ENCODE assay signal across 1 cellular context in the genomic region with DNA sequence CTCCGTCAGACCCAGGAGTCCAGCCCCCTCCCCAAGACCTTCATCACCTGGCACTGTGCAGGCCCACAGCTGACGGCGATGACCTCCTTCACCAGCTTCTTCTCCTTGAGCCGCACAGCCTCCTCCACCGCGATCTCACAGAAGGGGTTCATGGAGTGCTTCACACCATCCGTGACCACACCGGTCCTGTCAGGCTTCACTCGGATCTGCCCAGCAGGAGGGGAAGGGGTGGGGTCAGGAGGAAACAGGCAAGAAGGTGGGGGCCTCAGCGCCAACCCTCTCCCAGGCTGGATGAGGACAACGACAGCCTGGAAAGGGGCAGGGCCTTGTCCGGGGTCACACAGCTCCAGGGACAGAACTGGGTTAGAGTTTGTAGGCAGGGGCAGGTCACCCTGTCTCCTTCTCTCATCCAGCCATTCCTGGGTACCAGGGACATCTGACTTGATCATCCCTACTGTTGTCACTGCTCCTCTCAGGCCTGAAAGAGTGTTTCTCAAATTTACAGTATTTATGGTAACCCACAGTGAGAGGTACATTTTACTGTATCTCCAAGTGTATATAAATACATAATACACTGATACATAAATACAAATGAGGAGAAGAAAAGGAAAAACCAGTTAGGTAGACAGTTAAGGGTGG.
TF ChIP-seq lines count a peak whose summit lies in the region.

No MANE protein-coding gene starts in this region.

TF ChIP-seq in HepG2, 621 proteins besides CTCF, POLR2A, EP300 and RAD21 (continued from another document and continues in another):
- no peak for TF ChIP-seq ZBED4 (CRISPR knock-in tag; IDR thresholded peaks at IDR 0.05; ENCODE audit: borderline replicate concordance)
- TF ChIP-seq ZNF720 (CRISPR knock-in tag; IDR thresholded peaks at IDR 0.05): no peak
- peak; percentile 26; the same call in 1 of the 2 replicates for TF ChIP-seq MAX (IDR thresholded peaks at IDR 0.05)
- TF ChIP-seq EZH2 (conservative IDR thresholded peaks at IDR 0.05; ENCODE audit: low read depth, low read length): no peak
- TF ChIP-seq ZNF563 (CRISPR knock-in tag; IDR thresholded peaks at IDR 0.05): no peak
- TF ChIP-seq MAZ (IDR thresholded peaks at IDR 0.05; ENCODE audit: borderline replicate concordance, low read depth, low read length): peak; percentile 80; the same call in 1 of the 2 replicates
- TF ChIP-seq MAZ (CRISPR knock-in tag; IDR thresholded peaks at IDR 0.05; ENCODE audit: low read depth): no peak
- TF ChIP-seq ZKSCAN5 (CRISPR knock-in tag; IDR thresholded peaks at IDR 0.05): no peak
- TF ChIP-seq TEF (CRISPR knock-in tag; IDR thresholded peaks at IDR 0.05): no peak
- TF ChIP-seq AGO2 (optimal IDR thresholded peaks at IDR 0.05; ENCODE audit: low read depth, low read length): peak; percentile 90
- no peak; the same call in 1 of the 2 replicates for TF ChIP-seq ZSCAN21 (CRISPR knock-in tag; IDR thresholded peaks at IDR 0.05; ENCODE audit: borderline replicate concordance)
- TF ChIP-seq RELA (CRISPR knock-in tag; IDR thresholded peaks at IDR 0.05): no peak
- TF ChIP-seq TGIF2 (CRISPR knock-in tag; IDR thresholded peaks at IDR 0.05): peak; percentile 94; the same call in 1 of the 2 replicates
- TF ChIP-seq SRSF4 (IDR thresholded peaks at IDR 0.05; ENCODE audit: low read depth, low read length, poor library complexity, severe bottlenecking): no peak
- no peak for TF ChIP-seq ZNF713 (CRISPR knock-in tag; IDR thresholded peaks at IDR 0.05)
- TF ChIP-seq ZBTB7B (CRISPR knock-in tag; IDR thresholded peaks at IDR 0.05): no peak
- TF ChIP-seq ZNF816 (CRISPR knock-in tag; IDR thresholded peaks at IDR 0.05; ENCODE audit: borderline replicate concordance): no peak
- TF ChIP-seq RFXANK (CRISPR knock-in tag; IDR thresholded peaks at IDR 0.05): no peak
- peak; percentile 31; the same call in 1 of the 2 replicates for TF ChIP-seq GABPB1 (CRISPR knock-in tag; IDR thresholded peaks at IDR 0.05)
- TF ChIP-seq SNRNP70 (IDR thresholded peaks at IDR 0.05; ENCODE audit: low read depth, low read length): no peak
- TF ChIP-seq MEIS1 (CRISPR knock-in tag; IDR thresholded peaks at IDR 0.05; ENCODE audit: borderline replicate concordance): no peak
- TF ChIP-seq MNT (IDR thresholded peaks at IDR 0.05): no peak
- TF ChIP-seq NFAT5 (CRISPR knock-in tag; IDR thresholded peaks at IDR 0.05): no peak
- TF ChIP-seq, protein P1, sequence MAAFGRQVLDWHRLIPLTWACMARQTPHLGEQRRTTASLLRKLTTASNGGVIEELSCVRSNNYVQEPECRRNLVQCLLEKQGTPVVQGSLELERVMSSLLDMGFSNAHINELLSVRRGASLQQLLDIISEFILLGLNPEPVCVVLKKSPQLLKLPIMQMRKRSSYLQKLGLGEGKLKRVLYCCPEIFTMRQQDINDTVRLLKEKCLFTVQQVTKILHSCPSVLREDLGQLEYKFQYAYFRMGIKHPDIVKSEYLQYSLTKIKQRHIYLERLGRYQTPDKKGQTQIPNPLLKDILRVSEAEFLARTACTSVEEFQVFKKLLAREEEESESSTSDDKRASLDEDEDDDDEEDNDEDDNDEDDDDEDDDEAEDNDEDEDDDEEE (CRISPR knock-in tag; IDR thresholded peaks at IDR 0.05): no peak
- TF ChIP-seq SPEN (CRISPR knock-in tag; IDR thresholded peaks at IDR 0.05; ENCODE audit: low read depth): no peak; the same call in 1 of the 2 replicates
- no peak for TF ChIP-seq JARID2 (CRISPR knock-in tag; IDR thresholded peaks at IDR 0.05; ENCODE audit: insufficient replicate concordance)
- no peak for TF ChIP-seq ZNF549 (CRISPR knock-in tag; IDR thresholded peaks at IDR 0.05)
- TF ChIP-seq PRMT3 (CRISPR knock-in tag; IDR thresholded peaks at IDR 0.05; ENCODE audit: borderline replicate concordance, low read depth): no peak
- no peak for TF ChIP-seq REXO4 (CRISPR knock-in tag; IDR thresholded peaks at IDR 0.05; ENCODE audit: borderline replicate concordance)
- TF ChIP-seq, protein P2, sequence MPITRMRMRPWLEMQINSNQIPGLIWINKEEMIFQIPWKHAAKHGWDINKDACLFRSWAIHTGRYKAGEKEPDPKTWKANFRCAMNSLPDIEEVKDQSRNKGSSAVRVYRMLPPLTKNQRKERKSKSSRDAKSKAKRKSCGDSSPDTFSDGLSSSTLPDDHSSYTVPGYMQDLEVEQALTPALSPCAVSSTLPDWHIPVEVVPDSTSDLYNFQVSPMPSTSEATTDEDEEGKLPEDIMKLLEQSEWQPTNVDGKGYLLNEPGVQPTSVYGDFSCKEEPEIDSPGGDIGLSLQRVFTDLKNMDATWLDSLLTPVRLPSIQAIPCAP (CRISPR knock-in tag; IDR thresholded peaks at IDR 0.05; ENCODE audit: low read depth): no peak
- TF ChIP-seq ZNF761 (CRISPR knock-in tag; conservative IDR thresholded peaks at IDR 0.05): no peak
- TF ChIP-seq PRPF4 (IDR thresholded peaks at IDR 0.05; ENCODE audit: low read depth, low read length, poor library complexity, severe bottlenecking): no peak
- TF ChIP-seq KLF9 (CRISPR knock-in tag; IDR thresholded peaks at IDR 0.05; ENCODE audit: low read depth): no peak
- TF ChIP-seq ZBTB4 (CRISPR knock-in tag; IDR thresholded peaks at IDR 0.05; ENCODE audit: borderline replicate concordance): no peak
- TF ChIP-seq SOX13 (IDR thresholded peaks at IDR 0.05): no peak
- TF ChIP-seq SOX13 (CRISPR knock-in tag; conservative IDR thresholded peaks at IDR 0.05 in 1 of 2, IDR thresholded peaks at IDR 0.05 in 1 of 2): no peak; a peak in 1 of 4 replicates
- no peak for TF ChIP-seq MED13 (CRISPR knock-in tag; IDR thresholded peaks at IDR 0.05)
- TF ChIP-seq ZNF615 (CRISPR knock-in tag; IDR thresholded peaks at IDR 0.05; ENCODE audit: borderline replicate concordance): no peak
- TF ChIP-seq ZNF431 (CRISPR knock-in tag; IDR thresholded peaks at IDR 0.05; ENCODE audit: borderline replicate concordance, low read depth): no peak
- peak; percentile 46; the same call in 1 of the 2 replicates for TF ChIP-seq DMAP1 (CRISPR knock-in tag; IDR thresholded peaks at IDR 0.05)
- peak; percentile 49; the same call in 1 of the 2 replicates for TF ChIP-seq ETV5 (CRISPR knock-in tag; IDR thresholded peaks at IDR 0.05; ENCODE audit: borderline replicate concordance)
- no peak for TF ChIP-seq ZNF83 (CRISPR knock-in tag; IDR thresholded peaks at IDR 0.05; ENCODE audit: borderline replicate concordance)
- no peak for TF ChIP-seq ZNF557 (CRISPR knock-in tag; IDR thresholded peaks at IDR 0.05)
- peak; percentile 27; the same call in 1 of the 2 replicates for TF ChIP-seq SIX4 (CRISPR knock-in tag; IDR thresholded peaks at IDR 0.05)
- peak; percentile 28; the same call in 1 of the 2 replicates for TF ChIP-seq ZNF766 (CRISPR knock-in tag; IDR thresholded peaks at IDR 0.05; ENCODE audit: borderline replicate concordance)
